ENCODE assay signal across 1 cellular context in genomic region chr17:50684612-50685333, GRCh38.
TF ChIP-seq lines count a peak whose summit lies in the region.

No MANE protein-coding gene starts in this region.

TF ChIP-seq in HepG2, 621 proteins besides CTCF, POLR2A, EP300 and RAD21 (continued from another document and continues in another):
- TF ChIP-seq, protein P1, sequence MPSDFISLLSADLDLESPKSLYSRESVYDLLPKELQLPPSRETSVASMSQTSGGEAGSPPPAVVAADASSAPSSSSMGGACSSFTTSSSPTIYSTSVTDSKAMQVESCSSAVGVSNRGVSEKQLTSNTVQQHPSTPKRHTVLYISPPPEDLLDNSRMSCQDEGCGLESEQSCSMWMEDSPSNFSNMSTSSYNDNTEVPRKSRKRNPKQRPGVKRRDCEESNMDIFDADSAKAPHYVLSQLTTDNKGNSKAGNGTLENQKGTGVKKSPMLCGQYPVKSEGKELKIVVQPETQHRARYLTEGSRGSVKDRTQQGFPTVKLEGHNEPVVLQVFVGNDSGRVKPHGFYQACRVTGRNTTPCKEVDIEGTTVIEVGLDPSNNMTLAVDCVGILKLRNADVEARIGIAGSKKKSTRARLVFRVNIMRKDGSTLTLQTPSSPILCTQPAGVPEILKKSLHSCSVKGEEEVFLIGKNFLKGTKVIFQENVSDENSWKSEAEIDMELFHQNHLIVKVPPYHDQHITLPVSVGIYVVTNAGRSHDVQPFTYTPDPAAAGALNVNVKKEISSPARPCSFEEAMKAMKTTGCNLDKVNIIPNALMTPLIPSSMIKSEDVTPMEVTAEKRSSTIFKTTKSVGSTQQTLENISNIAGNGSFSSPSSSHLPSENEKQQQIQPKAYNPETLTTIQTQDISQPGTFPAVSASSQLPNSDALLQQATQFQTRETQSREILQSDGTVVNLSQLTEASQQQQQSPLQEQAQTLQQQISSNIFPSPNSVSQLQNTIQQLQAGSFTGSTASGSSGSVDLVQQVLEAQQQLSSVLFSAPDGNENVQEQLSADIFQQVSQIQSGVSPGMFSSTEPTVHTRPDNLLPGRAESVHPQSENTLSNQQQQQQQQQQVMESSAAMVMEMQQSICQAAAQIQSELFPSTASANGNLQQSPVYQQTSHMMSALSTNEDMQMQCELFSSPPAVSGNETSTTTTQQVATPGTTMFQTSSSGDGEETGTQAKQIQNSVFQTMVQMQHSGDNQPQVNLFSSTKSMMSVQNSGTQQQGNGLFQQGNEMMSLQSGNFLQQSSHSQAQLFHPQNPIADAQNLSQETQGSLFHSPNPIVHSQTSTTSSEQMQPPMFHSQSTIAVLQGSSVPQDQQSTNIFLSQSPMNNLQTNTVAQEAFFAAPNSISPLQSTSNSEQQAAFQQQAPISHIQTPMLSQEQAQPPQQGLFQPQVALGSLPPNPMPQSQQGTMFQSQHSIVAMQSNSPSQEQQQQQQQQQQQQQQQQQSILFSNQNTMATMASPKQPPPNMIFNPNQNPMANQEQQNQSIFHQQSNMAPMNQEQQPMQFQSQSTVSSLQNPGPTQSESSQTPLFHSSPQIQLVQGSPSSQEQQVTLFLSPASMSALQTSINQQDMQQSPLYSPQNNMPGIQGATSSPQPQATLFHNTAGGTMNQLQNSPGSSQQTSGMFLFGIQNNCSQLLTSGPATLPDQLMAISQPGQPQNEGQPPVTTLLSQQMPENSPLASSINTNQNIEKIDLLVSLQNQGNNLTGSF (CRISPR knock-in tag; IDR thresholded peaks at IDR 0.05) = 0 out of 2 replicates have a peak, but pooled peaks have one; percentile 33
- no peak for TF ChIP-seq ZFP41 (CRISPR knock-in tag; IDR thresholded peaks at IDR 0.05; ENCODE audit: borderline replicate concordance)
- TF ChIP-seq NFYB (CRISPR knock-in tag; IDR thresholded peaks at IDR 0.05) = no peak; the same call in 1 of the 2 replicates
- no peak for TF ChIP-seq EHMT2 (IDR thresholded peaks at IDR 0.05; ENCODE audit: borderline replicate concordance, low read depth, low read length)
- no peak for TF ChIP-seq SRSF9 (IDR thresholded peaks at IDR 0.05; ENCODE audit: borderline replicate concordance, insufficient read depth, low read depth, low read length, poor library complexity, severe bottlenecking)
- TF ChIP-seq KDM1A (CRISPR knock-in tag; IDR thresholded peaks at IDR 0.05) = no peak
- TF ChIP-seq PATZ1 (CRISPR knock-in tag; IDR thresholded peaks at IDR 0.05) = peak; percentile 95
- TF ChIP-seq NFE2L1 (CRISPR knock-in tag; IDR thresholded peaks at IDR 0.05; ENCODE audit: borderline replicate concordance) = no peak
- peak; percentile 43; the same call in 1 of the 2 replicates for TF ChIP-seq ARID3A (IDR thresholded peaks at IDR 0.05; ENCODE audit: low read depth, low read length)
- TF ChIP-seq TBP (CRISPR knock-in tag; IDR thresholded peaks at IDR 0.05) = no peak
- peak; percentile 93; the same call in 1 of the 2 replicates for TF ChIP-seq RNF219 (CRISPR knock-in tag; IDR thresholded peaks at IDR 0.05)
- TF ChIP-seq, protein P2, sequence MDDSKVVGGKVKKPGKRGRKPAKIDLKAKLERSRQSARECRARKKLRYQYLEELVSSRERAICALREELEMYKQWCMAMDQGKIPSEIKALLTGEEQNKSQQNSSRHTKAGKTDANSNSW (CRISPR knock-in tag; IDR thresholded peaks at IDR 0.05; ENCODE audit: borderline replicate concordance) = no peak; the same call in 1 of the 2 replicates
- peak; percentile 87; the same call in 1 of the 2 replicates for TF ChIP-seq KLF6 (CRISPR knock-in tag; IDR thresholded peaks at IDR 0.05)
- TF ChIP-seq CBX5 (CRISPR knock-in tag; IDR thresholded peaks at IDR 0.05; ENCODE audit: borderline replicate concordance) = peak; percentile 92; the same call in 1 of the 2 replicates
- peak; percentile 90; the same call in 1 of the 2 replicates for TF ChIP-seq TSC22D2 (CRISPR knock-in tag; IDR thresholded peaks at IDR 0.05; ENCODE audit: borderline replicate concordance)
- no peak for TF ChIP-seq ARHGAP35 (CRISPR knock-in tag; IDR thresholded peaks at IDR 0.05; ENCODE audit: borderline replicate concordance)
- TF ChIP-seq TRIM24 (CRISPR knock-in tag; IDR thresholded peaks at IDR 0.05) = no peak
- TF ChIP-seq MYNN (CRISPR knock-in tag; IDR thresholded peaks at IDR 0.05; ENCODE audit: low read depth) = peak; percentile 16; the same call in 1 of the 2 replicates
- TF ChIP-seq CBFB (CRISPR knock-in tag; IDR thresholded peaks at IDR 0.05) = peak; percentile 95
- no peak for TF ChIP-seq ZNF24 (IDR thresholded peaks at IDR 0.05)
- peak; percentile 79 for TF ChIP-seq ZNF563 (CRISPR knock-in tag; IDR thresholded peaks at IDR 0.05)
- peak; percentile 45 for TF ChIP-seq STAG1 (CRISPR knock-in tag; IDR thresholded peaks at IDR 0.05)
- peak; percentile 38 for TF ChIP-seq ZNF557 (CRISPR knock-in tag; IDR thresholded peaks at IDR 0.05)
- TF ChIP-seq CCAR2 (optimal IDR thresholded peaks at IDR 0.05; ENCODE audit: low read depth, low read length) = no peak
- peak; percentile 79; the same call in 1 of the 2 replicates for TF ChIP-seq TMF1 (CRISPR knock-in tag; IDR thresholded peaks at IDR 0.05; ENCODE audit: low read depth)
- TF ChIP-seq ZBTB21 (CRISPR knock-in tag; IDR thresholded peaks at IDR 0.05) = 0 out of 2 replicates have a peak, but pooled peaks have one; percentile 52
- TF ChIP-seq ZNF792 (CRISPR knock-in tag; IDR thresholded peaks at IDR 0.05) = peak; percentile 88
- TF ChIP-seq, protein P3, sequence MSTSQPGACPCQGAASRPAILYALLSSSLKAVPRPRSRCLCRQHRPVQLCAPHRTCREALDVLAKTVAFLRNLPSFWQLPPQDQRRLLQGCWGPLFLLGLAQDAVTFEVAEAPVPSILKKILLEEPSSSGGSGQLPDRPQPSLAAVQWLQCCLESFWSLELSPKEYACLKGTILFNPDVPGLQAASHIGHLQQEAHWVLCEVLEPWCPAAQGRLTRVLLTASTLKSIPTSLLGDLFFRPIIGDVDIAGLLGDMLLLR (CRISPR knock-in tag; IDR thresholded peaks at IDR 0.05) = peak; percentile 85; the same call in 1 of the 2 replicates
- TF ChIP-seq FUBP1 (CRISPR knock-in tag; IDR thresholded peaks at IDR 0.05; ENCODE audit: borderline replicate concordance) = no peak
- no peak for TF ChIP-seq ZNF326 (CRISPR knock-in tag; IDR thresholded peaks at IDR 0.05; ENCODE audit: borderline replicate concordance)
- peak; percentile 96 for TF ChIP-seq ZKSCAN8 (CRISPR knock-in tag; IDR thresholded peaks at IDR 0.05; ENCODE audit: borderline replicate concordance)
- peak; percentile 96 for TF ChIP-seq POLR2AphosphoS5 (IDR thresholded peaks at IDR 0.05; ENCODE audit: low read depth, low read length)
- TF ChIP-seq, protein P4, sequence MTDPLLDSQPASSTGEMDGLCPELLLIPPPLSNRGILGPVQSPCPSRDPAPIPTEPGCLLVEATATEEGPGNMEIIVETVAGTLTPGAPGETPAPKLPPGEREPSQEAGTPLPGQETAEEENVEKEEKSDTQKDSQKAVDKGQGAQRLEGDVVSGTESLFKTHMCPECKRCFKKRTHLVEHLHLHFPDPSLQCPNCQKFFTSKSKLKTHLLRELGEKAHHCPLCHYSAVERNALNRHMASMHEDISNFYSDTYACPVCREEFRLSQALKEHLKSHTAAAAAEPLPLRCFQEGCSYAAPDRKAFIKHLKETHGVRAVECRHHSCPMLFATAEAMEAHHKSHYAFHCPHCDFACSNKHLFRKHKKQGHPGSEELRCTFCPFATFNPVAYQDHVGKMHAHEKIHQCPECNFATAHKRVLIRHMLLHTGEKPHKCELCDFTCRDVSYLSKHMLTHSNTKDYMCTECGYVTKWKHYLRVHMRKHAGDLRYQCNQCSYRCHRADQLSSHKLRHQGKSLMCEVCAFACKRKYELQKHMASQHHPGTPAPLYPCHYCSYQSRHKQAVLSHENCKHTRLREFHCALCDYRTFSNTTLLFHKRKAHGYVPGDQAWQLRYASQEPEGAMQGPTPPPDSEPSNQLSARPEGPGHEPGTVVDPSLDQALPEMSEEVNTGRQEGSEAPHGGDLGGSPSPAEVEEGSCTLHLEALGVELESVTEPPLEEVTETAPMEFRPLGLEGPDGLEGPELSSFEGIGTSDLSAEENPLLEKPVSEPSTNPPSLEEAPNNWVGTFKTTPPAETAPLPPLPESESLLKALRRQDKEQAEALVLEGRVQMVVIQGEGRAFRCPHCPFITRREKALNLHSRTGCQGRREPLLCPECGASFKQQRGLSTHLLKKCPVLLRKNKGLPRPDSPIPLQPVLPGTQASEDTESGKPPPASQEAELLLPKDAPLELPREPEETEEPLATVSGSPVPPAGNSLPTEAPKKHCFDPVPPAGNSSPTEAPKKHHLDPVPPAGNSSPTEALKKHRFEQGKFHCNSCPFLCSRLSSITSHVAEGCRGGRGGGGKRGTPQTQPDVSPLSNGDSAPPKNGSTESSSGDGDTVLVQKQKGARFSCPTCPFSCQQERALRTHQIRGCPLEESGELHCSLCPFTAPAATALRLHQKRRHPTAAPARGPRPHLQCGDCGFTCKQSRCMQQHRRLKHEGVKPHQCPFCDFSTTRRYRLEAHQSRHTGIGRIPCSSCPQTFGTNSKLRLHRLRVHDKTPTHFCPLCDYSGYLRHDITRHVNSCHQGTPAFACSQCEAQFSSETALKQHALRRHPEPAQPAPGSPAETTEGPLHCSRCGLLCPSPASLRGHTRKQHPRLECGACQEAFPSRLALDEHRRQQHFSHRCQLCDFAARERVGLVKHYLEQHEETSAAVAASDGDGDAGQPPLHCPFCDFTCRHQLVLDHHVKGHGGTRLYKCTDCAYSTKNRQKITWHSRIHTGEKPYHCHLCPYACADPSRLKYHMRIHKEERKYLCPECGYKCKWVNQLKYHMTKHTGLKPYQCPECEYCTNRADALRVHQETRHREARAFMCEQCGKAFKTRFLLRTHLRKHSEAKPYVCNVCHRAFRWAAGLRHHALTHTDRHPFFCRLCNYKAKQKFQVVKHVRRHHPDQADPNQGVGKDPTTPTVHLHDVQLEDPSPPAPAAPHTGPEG (CRISPR knock-in tag; IDR thresholded peaks at IDR 0.05) = no peak
- TF ChIP-seq FIP1L1 (IDR thresholded peaks at IDR 0.05; ENCODE audit: borderline replicate concordance, insufficient read depth, low read depth, low read length) = 0 out of 2 replicates have a peak, but pooled peaks have one; percentile 72
- TF ChIP-seq SNAI1 (CRISPR knock-in tag; IDR thresholded peaks at IDR 0.05; ENCODE audit: borderline replicate concordance) = no peak
